Comparison of ENCODE assay signal across 8 cellular contexts in the genomic region with DNA sequence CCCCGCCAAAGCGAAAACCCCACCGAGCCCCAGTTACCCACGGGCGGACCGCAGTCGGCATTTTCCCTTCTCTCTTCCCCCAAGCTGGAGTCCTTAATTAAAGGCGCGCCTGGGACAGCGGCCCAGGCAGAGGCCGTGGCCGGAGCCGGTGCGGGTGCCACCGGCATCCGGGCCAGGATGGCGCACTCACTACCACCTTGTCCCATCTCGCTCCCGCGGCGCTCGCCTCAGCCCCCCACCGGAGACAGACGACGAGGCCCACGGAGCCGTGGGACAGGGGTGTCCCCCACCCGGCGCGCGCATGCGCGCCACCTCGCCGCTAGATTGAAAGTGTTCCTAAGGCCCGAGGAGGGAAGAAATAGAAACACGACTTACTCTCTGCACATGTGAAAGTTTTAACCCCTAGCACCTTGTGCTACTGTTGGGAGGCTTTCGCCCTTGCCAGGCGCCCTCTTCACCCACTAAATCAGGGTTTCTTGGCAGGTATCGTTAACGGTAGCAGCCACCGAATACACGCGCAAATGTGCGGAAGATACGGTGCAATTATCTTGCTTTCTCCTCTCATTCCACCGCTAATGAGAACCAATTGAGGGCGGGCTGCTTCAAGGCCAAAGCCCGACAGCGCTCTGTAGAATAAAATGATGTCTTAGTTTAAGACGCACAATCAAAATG.
DNase-seq lines count a peak whose midpoint lies in the region; ATAC-seq lines count a peak whose summit lies in the region.

No MANE protein-coding gene starts in this region.

- H3K9me3 Mint-ChIP-seq in effector memory CD8-positive, alpha-beta T cell, result no peaks in the 10 kb centered on the region

- peak; percentile 58 for ATAC-seq in HG02885 (IDR thresholded peaks at IDR 0.05; ENCODE audit: poor library complexity, unreplicated experiment)
- peak; percentile 72 for ATAC-seq in effector memory CD8-positive, alpha-beta T cell (replicated peaks)
- ATAC-seq in GM18870 (IDR thresholded peaks at IDR 0.05; ENCODE audit: unreplicated experiment), result no peak

- peaks cover 7% of the 10 kb centered on the region for H3K4me1 ChIP-seq in mononuclear cell (ENCODE audit: insufficient read depth, low read length)

- peaks cover 6% of the 10 kb centered on the region for H3K27me3 ChIP-seq in mononuclear cell (ENCODE audit: insufficient read depth, low read length)

- peaks cover 8 to 10% of the 10 kb centered on the region in 2 donors for H3K4me1 Mint-ChIP-seq in effector memory CD8-positive, alpha-beta T cell (ENCODE audit: low read depth in 2 of 2)

- H3K9me3 ChIP-seq in mononuclear cell (ENCODE audit: low read depth, low read length), result no peaks in the 10 kb centered on the region

- H3K27me3 Mint-ChIP-seq in effector memory CD8-positive, alpha-beta T cell, result peaks cover 8 to 11% of the 10 kb centered on the region in 2 donors

- peak overlapping the region; percentile 84 to 88 for H3K4me3 Mint-ChIP-seq in effector memory CD8-positive, alpha-beta T cell

- DNase-seq in Daoy (ENCODE audit: low read depth), result peak; percentile 18
- DNase-seq in activated CD4-positive, alpha-beta T cell treated with anti-CD3 and anti-CD28 coated beads for 48 hours, result peak; percentile 47
- no peak for DNase-seq in effector memory CD8-positive, alpha-beta T cell
- DNase-seq in superior temporal gyrus (ENCODE audit: extremely low spot score), result peak; percentile 28
- DNase-seq in NCI-H187 (lab: John Stamatoyannopoulos, UW), result no peak

- H3K36me3 Mint-ChIP-seq in effector memory CD8-positive, alpha-beta T cell (ENCODE audit: insufficient read depth), result no peaks in the 10 kb centered on the region

- no peak overlapping the region for H3K27ac Mint-ChIP-seq in effector memory CD8-positive, alpha-beta T cell

- H3K4me3 ChIP-seq in mononuclear cell (ENCODE audit: low read length), result peak overlapping the region; percentile 55

Comparison
In these comparisons a context has a peak if more than half of its experiments do, and no peak if none do; other contexts are left out.
1. DNase-seq: peak in Daoy (single experiment), activated CD4-positive, alpha-beta T cell treated with anti-CD3 and anti-CD28 coated beads for 48 hours (single experiment) and superior temporal gyrus (single experiment); none in effector memory CD8-positive, alpha-beta T cell (0 of 3) and NCI-H187 (0 of 2).